Comparison of ENCODE assay signal across 1 cellular context in genomic region chr1:54352755-54353154, GRCh38.
TF ChIP-seq lines count a peak whose summit lies in the region.

No MANE protein-coding gene starts in this region.

TF ChIP-seq in IMR-90, 13 proteins besides CTCF, POLR2A, EP300 and RAD21:
- no peak for TF ChIP-seq USF2 (IDR thresholded peaks at IDR 0.05; ENCODE audit: low read depth, low read length)
- no peak for TF ChIP-seq CEBPB (IDR thresholded peaks at IDR 0.05; ENCODE audit: low read depth, low read length)
- no peak for TF ChIP-seq MAZ (IDR thresholded peaks at IDR 0.05; ENCODE audit: borderline replicate concordance, low read depth, low read length)
- no peak for TF ChIP-seq MAFK (IDR thresholded peaks at IDR 0.05; ENCODE audit: low read depth, low read length)
- no peak for TF ChIP-seq MXI1 (IDR thresholded peaks at IDR 0.05; ENCODE audit: borderline replicate concordance, low read depth, low read length)
- no peak for TF ChIP-seq NFE2L2 (IDR thresholded peaks at IDR 0.05; ENCODE audit: low read depth, low read length)
- no peak for TF ChIP-seq BHLHE40 (IDR thresholded peaks at IDR 0.05; ENCODE audit: low read depth, low read length)
